10 cellular contexts compared by ENCODE assay signal in the genomic region with DNA sequence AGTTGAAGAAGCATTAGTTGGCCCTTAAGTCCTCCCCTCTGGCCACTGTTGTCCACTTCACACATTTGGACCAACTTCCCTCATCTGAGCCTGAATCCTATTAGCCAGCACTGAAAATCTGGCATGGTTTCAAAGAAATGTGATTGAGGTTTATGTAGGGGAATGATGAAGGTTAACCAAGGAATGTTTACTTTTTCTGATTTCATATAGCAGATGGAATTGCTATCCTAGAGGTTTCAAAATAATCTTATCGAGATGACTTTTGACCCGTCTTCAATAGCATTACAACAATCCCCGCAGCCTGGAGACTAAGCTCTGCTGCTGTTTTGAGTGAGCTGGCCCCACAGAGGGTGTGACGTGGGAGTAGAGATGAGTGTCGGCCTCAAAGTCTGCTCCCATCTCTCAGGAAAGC. TPM values are rescaled to one million over a fixed set of nuclear protein-coding genes. Genes with fewer than 3 reads are reported as not detected.
DNase-seq lines count a peak whose midpoint lies in the region; ATAC-seq and TF ChIP-seq lines count a peak whose summit lies in the region.
"Had no signal": no experiment of that assay in that cellular context is flagged by ENCODE, and none has a peak within 500 bp of the region (broad histone marks: within the 10 kb centered on the region; RNA-seq: fewer than 3 reads in every experiment).

No MANE protein-coding gene starts in this region.

- peak overlapping the region; percentile 3 for H3K4me3 Mint-ChIP-seq in chondrocyte (ENCODE audit: unreplicated experiment)
- no peak overlapping the region for H3K4me3 Mint-ChIP-seq in natural killer cell

- 57 to 66% methylated on average over 5 of the region's 5 CpGs for WGBS in lower leg skin, 2 donors

- ATAC-seq in left lung = peak; percentile 17
- no peak for ATAC-seq in natural killer cell

- intact Hi-C loops in left lung (cut with DNase I) = no loop called here
- intact Hi-C loops in tibial artery (cut with DNase I; ENCODE audit: low total_unique reads) = no loop called here
- intact Hi-C loops in natural killer cell (cut with micrococcal nuclease) = no loop called here
- intact Hi-C loops in lower leg skin (cut with DNase I; ENCODE audit: low total_unique reads) = no loop called here

- TF ChIP-seq POLR2A in lower leg skin (IDR thresholded peaks at IDR 0.05) = no peak

- H3K27me3 ChIP-seq in left lung (no peaks in the 10 kb centered on the region), tibial artery (no peaks in the 10 kb centered on the region)

- H3K27me3 Mint-ChIP-seq in chondrocyte (ENCODE audit: low read depth) (no peaks in the 10 kb centered on the region), natural killer cell (ENCODE audit: low read depth in 2 of 2) (peaks cover 4 to 16% of the 10 kb centered on the region in 2 donors)

- H3K9me3 ChIP-seq in left lung = no peaks in the 10 kb centered on the region
- H3K9me3 ChIP-seq in tibial artery = no peaks in the 10 kb centered on the region

- H3K36me3 ChIP-seq in left lung (no peaks in the 10 kb centered on the region), tibial artery (no peaks in the 10 kb centered on the region)

- TF ChIP-seq CTCF in chondrocyte (IDR thresholded peaks at IDR 0.05) (no peak), left lung (IDR thresholded peaks at IDR 0.05) (no peak), tibial artery (IDR thresholded peaks at IDR 0.05) (no peak), natural killer cell (IDR thresholded peaks at IDR 0.05) (no peak), lower leg skin (IDR thresholded peaks at IDR 0.05) (no peak)

- H3K4me1 Mint-ChIP-seq in chondrocyte (ENCODE audit: low read depth) (peaks cover 87% of the 10 kb centered on the region), natural killer cell (no peaks in the 10 kb centered on the region)

- H3K27ac ChIP-seq in left lung = peak overlapping the region; percentile 53 to 72
- H3K27ac ChIP-seq in tibial artery = peak overlapping the region; percentile 73 to 87

- peaks cover 8 to 29% of the 10 kb centered on the region in 2 donors for H3K4me1 ChIP-seq in left lung
- peaks cover 5 to 100% (median 66%) of the 10 kb centered on the region in 4 donors for H3K4me1 ChIP-seq in tibial artery

- DNase-seq in DMS 273 (lab: John Stamatoyannopoulos, UW; ENCODE audit: unreplicated experiment) (peak; percentile 33), DMS 273 treated with DMSO at 0.1 percent for 48 hours (lab: John Stamatoyannopoulos, UW) (no peak), chondrocyte (ENCODE audit: low spot score) (no peak), left lung (no peak), tibial artery (no peak), natural killer cell (no peak), lower leg skin (ENCODE audit: low spot score in 2 of 2) (no peak), COLO668 (lab: John Stamatoyannopoulos, UW; ENCODE audit: unreplicated experiment) (no peak)
- DNase-seq: activated CD4-positive, alpha-beta T cell treated with anti-CD3 and anti-CD28 coated beads, Interleukin-2, amount 50 U/mL, for 1 hour; NCI-H1417 treated with DMSO at 0.1 percent for 48 hours had no signal

- H3K27ac Mint-ChIP-seq in chondrocyte (ENCODE audit: unreplicated experiment) (peak overlapping the region; percentile 92), natural killer cell (no peak overlapping the region)

- H3K4me3 ChIP-seq in left lung (no peak overlapping the region), tibial artery (no peak overlapping the region), lower leg skin (ENCODE audit: low read depth, poor library complexity, severe bottlenecking) (no peak overlapping the region)

- H3K36me3 Mint-ChIP-seq in chondrocyte (ENCODE audit: low read depth) (no peaks in the 10 kb centered on the region), natural killer cell (no peaks in the 10 kb centered on the region)

- H3K9me3 Mint-ChIP-seq in chondrocyte (ENCODE audit: low read depth) = no peaks in the 10 kb centered on the region
- no peaks in the 10 kb centered on the region for H3K9me3 Mint-ChIP-seq in natural killer cell

RNA-seq across cellular contexts. Expression of a gene that starts 51.9 kb away (rescaled TPM):
- total RNA-seq in chondrocyte (7.1 to 10.6 TPM (median 7.5 TPM) in 3 replicates), left lung (1 to 10 TPM; 5.8 to 6.2 TPM), natural killer cell (not detected), lower leg skin (1 to 10 TPM in 2 of 4 donors, under 1 TPM in 2; 0.15 to 1.5 (median 0.78) TPM)
